8 cellular contexts compared by ENCODE assay signal in the genomic region with DNA sequence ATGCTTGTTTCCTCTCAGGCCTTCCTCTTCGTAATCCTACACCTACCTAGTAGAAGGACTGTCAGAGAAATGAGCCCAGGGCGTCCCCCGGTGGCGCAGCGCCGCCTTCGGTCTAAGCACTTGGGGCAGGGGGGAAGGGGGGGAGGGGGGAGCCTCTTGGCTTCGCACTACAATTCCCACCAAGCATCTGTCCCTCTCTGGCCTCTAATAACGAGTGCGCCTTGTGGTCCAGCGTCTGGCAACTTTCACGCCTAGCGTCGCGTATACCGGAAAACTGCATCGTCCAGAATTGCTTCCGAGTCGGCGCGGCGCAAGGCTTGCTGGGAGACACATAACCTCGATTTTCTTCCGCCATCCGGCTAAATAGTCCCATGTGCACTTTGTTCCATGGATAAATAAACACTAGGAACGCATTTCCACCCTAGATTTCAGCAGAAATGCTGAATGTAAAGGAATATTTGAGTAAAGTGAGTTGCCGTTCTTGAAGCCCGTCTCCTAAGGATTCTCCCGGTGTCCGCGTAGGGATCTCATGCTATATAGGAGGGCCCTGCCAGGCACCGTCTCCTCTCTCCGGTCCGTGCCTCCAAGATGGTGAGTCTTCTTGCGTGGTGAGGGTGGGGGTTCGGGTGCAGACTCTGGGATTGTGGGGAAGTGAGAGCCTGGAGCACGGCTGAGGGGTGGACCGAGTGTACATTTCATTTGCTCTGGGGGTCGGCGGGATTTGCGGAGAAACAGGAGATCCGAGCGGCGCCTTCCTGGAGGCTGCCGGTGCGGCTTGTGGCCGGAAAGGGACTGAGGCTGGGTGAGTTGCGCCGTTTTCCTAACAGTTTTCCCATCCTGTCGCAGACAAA. TPM values are rescaled to one million over a fixed set of nuclear protein-coding genes. Genes with fewer than 3 reads are reported as not detected.
DNase-seq lines count a peak whose midpoint lies in the region; ATAC-seq and TF ChIP-seq lines count a peak whose summit lies in the region.

A gene (plus strand): TSS at position 340 of the 851 bp plus-strand sequence. CDS start 249 bp downstream, at position 589.

- peak; percentile 87 for ATAC-seq in activated T-helper 17 cell treated with anti-CD3 and anti-CD28 coated beads, Interleukin-2, amount 50 U/mL, for 72 hours (replicated peaks)
- peak; percentile 89 for ATAC-seq in naive thymus-derived CD8-positive, alpha-beta T cell

- H3K9me3 Mint-ChIP-seq in activated T-helper 17 cell treated with anti-CD3 and anti-CD28 coated beads, Interleukin-2, amount 50 U/mL, for 72 hours: no peaks in the 10 kb centered on the region
- H3K9me3 Mint-ChIP-seq in naive thymus-derived CD8-positive, alpha-beta T cell: no peaks in the 10 kb centered on the region

- no peaks in the 10 kb centered on the region for H3K27me3 Mint-ChIP-seq in activated T-helper 17 cell treated with anti-CD3 and anti-CD28 coated beads, Interleukin-2, amount 50 U/mL, for 72 hours
- H3K27me3 Mint-ChIP-seq in naive thymus-derived CD8-positive, alpha-beta T cell: no peaks in the 10 kb centered on the region

- H3K27ac Mint-ChIP-seq in activated T-helper 17 cell treated with anti-CD3 and anti-CD28 coated beads, Interleukin-2, amount 50 U/mL, for 72 hours: peak within 1 kb of the TSS; percentile 98
- peak within 1 kb of the TSS; percentile 95 to 100 (median 99) for H3K27ac Mint-ChIP-seq in naive thymus-derived CD8-positive, alpha-beta T cell

- TF ChIP-seq CTCF in LNCAP (IDR thresholded peaks at IDR 0.05): peak; percentile 64
- TF ChIP-seq CTCF in fibroblast of mammary gland (conservative IDR thresholded peaks at IDR 0.05; ENCODE audit: control insufficient read depth, insufficient read depth, low read depth, low read length): peak; percentile 37

- POLR2A ChIA-PET in naive thymus-derived CD8-positive, alpha-beta T cell (lab: Charles Lee): interaction anchor here (0.8 to 2.8 kb wide), 7 partner anchors 9 to 304 kb away, joined by 3 to 24 read pairs (median 5); a partner anchor contains a TSS

- peak within 1 kb of the TSS; percentile 99 for H3K4me3 ChIP-seq in fibroblast of mammary gland (ENCODE audit: control insufficient read depth, low read depth, low read length)

- H3K36me3 Mint-ChIP-seq in activated T-helper 17 cell treated with anti-CD3 and anti-CD28 coated beads, Interleukin-2, amount 50 U/mL, for 72 hours (ENCODE audit: low read depth): peaks cover 58% of the 10 kb centered on the region
- peaks cover 5 to 38% (median 12%) of the 10 kb centered on the region in 3 donors for H3K36me3 Mint-ChIP-seq in naive thymus-derived CD8-positive, alpha-beta T cell

- DNase-seq in ELF-1 (ENCODE audit: low read depth, low spot score) (peak; percentile 98), GOT3 (lab: John Stamatoyannopoulos, UW) (peak; percentile 53), RPMI8226 (peak; percentile 99), fibroblast of mammary gland (ENCODE audit: low read depth) (peak; percentile 100)
- peak; percentile 81 to 98 (median 90) for DNase-seq in naive thymus-derived CD8-positive, alpha-beta T cell
- DNase-seq in stimulated activated naive CD4-positive, alpha-beta T cell (lab: John Stamatoyannopoulos, UW): peak; percentile 84 to 96 (median 92)

- peak within 1 kb of the TSS; percentile 96 for H3K4me3 Mint-ChIP-seq in activated T-helper 17 cell treated with anti-CD3 and anti-CD28 coated beads, Interleukin-2, amount 50 U/mL, for 72 hours
- peak within 1 kb of the TSS; percentile 90 to 100 (median 99) for H3K4me3 Mint-ChIP-seq in naive thymus-derived CD8-positive, alpha-beta T cell

- peaks cover 14% of the 10 kb centered on the region for H3K4me1 Mint-ChIP-seq in activated T-helper 17 cell treated with anti-CD3 and anti-CD28 coated beads, Interleukin-2, amount 50 U/mL, for 72 hours
- peaks cover 13 to 37% (median 32%) of the 10 kb centered on the region in 4 donors for H3K4me1 Mint-ChIP-seq in naive thymus-derived CD8-positive, alpha-beta T cell

RNA-seq across cellular contexts. Expression of the gene that starts here (rescaled TPM):
- total RNA-seq in activated T-helper 17 cell treated with anti-CD3 and anti-CD28 coated beads, Interleukin-2, amount 50 U/mL, for 72 hours: 10 to 100 TPM; 32.5 to 36.1 TPM
- total RNA-seq in naive thymus-derived CD8-positive, alpha-beta T cell: 10 to 100 TPM; 56.1 to 58.4 TPM
- polyA plus RNA-seq in naive thymus-derived CD8-positive, alpha-beta T cell: 1,000 to 10,000 TPM in 1 of 3 donors, 100 to 1,000 TPM in 2; 743 to 1,060 (median 810) TPM

Comparison
In these comparisons a context has a peak if more than half of its experiments do, and no peak if none do; other contexts are left out.
1. Peak in every context shown above with its lines: DNase-seq, ATAC-seq and H3K4me3 ChIP-seq.